In the genomic region with DNA sequence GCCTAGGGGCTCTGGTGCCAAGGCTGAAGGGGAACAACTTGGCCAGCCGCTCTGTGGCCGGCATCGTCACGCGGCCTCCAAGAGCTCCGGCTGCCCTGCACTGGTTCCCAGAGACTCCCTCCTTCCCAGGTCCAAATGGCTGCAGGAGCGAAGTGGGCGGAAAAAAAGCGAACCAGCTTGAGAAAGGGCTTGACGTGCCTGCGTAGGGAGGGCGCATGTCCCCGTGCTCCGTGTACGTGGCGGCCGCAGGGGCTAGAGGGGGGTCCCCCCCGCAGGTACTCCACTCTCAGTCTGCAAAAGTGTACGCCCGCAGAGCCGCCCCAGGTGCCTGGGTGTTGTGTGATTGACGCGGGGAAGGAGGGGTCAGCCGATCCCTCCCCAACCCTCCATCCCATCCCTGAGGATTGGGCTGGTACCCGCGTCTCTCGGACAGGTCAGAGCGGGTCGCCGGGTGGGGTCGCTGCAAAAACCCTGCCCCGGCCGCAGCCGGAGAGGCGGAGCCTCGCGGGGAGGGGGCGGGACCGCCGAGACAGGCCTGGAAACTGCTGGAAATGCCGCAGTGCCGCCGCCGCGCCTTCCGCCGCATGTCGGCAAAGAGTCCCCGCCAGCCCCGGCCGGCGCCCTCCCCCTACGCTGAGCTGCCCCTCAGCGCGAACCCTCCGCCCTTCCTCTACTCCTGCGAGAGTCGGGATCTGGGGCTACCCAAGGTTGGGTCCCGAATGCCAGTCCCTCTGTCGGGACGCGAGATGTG, we compare ENCODE assay signal across 8 cellular contexts. TPM values are rescaled to one million over a fixed set of nuclear protein-coding genes. Genes with fewer than 3 reads are reported as not detected.
A peak's percentile ranks its signal among the peaks of the same experiment; 100 is the strongest.
DNase-seq lines count a peak whose midpoint lies in the region; ATAC-seq and TF ChIP-seq lines count a peak whose summit lies in the region.

No MANE protein-coding gene starts in this region.

- peak overlapping the region; percentile 94 for H3K27ac ChIP-seq in PC-9

- H3K9me3 Mint-ChIP-seq in activated T-helper 17 cell treated with anti-CD3 and anti-CD28 coated beads, Interleukin-2, amount 50 U/mL, for 72 hours, result no peaks in the 10 kb centered on the region
- no peaks in the 10 kb centered on the region for H3K9me3 Mint-ChIP-seq in nephron
- H3K9me3 Mint-ChIP-seq in stimulated activated naive CD8-positive, alpha-beta T cell treated with anti-CD3 and anti-CD28 coated beads, Interleukin-15, Interleukin-2, amounts not matched to agents 100 ng/mL and 50 ng/mL, for 24 hours, result no peaks in the 10 kb centered on the region

- no peaks in the 10 kb centered on the region for H3K27me3 Mint-ChIP-seq in activated T-helper 17 cell treated with anti-CD3 and anti-CD28 coated beads, Interleukin-2, amount 50 U/mL, for 72 hours
- peaks cover 10% of the 10 kb centered on the region for H3K27me3 Mint-ChIP-seq in nephron (ENCODE audit: low read depth)
- peaks cover 5% of the 10 kb centered on the region for H3K27me3 Mint-ChIP-seq in stimulated activated naive CD8-positive, alpha-beta T cell treated with anti-CD3 and anti-CD28 coated beads, Interleukin-15, Interleukin-2, amounts not matched to agents 100 ng/mL and 50 ng/mL, for 24 hours

- H2AFZ ChIP-seq in PC-9, result peak overlapping the region; percentile 93

- no peaks in the 10 kb centered on the region for H3K27me3 ChIP-seq in PC-9 (ENCODE audit: insufficient read depth, low read depth)

- DNase-seq in DMS114 treated with DMSO at 0.1 percent for 48 hours (lab: John Stamatoyannopoulos, UW; ENCODE audit: unreplicated experiment) (peak; percentile 78), HT1080 (ENCODE audit: low read depth) (peak; percentile 89), PC-9 (peak; percentile 64 to 92), fibroblast of peridontal ligament (ENCODE audit: extremely low read depth) (peak; percentile 75)

- H3K4me1 Mint-ChIP-seq in activated T-helper 17 cell treated with anti-CD3 and anti-CD28 coated beads, Interleukin-2, amount 50 U/mL, for 72 hours, result peaks cover 27% of the 10 kb centered on the region
- H3K4me1 Mint-ChIP-seq in nephron, result peaks cover 31% of the 10 kb centered on the region
- H3K4me1 Mint-ChIP-seq in stimulated activated naive CD8-positive, alpha-beta T cell treated with anti-CD3 and anti-CD28 coated beads, Interleukin-15, Interleukin-2, amounts not matched to agents 100 ng/mL and 50 ng/mL, for 24 hours (ENCODE audit: low read depth), result peaks cover 55% of the 10 kb centered on the region

- TSS peak; percentile 62 for BruUV-seq in PC-9 (replicated peaks; lab: Mats Ljungman, UMichigan)

- H3K36me3 ChIP-seq in PC-9 (ENCODE audit: low read depth), result peaks cover 35% of the 10 kb centered on the region

- H3K4me3 ChIP-seq in PC-9, result peak overlapping the region; percentile 98

- H3K27ac Mint-ChIP-seq in activated T-helper 17 cell treated with anti-CD3 and anti-CD28 coated beads, Interleukin-2, amount 50 U/mL, for 72 hours, result peak overlapping the region; percentile 99
- peak overlapping the region; percentile 96 to 99 (median 98) for H3K27ac Mint-ChIP-seq in nephron
- peak overlapping the region; percentile 100 for H3K27ac Mint-ChIP-seq in stimulated activated naive CD8-positive, alpha-beta T cell treated with anti-CD3 and anti-CD28 coated beads, Interleukin-15, Interleukin-2, amounts not matched to agents 100 ng/mL and 50 ng/mL, for 24 hours

- H3F3A ChIP-seq in PC-9 (ENCODE audit: insufficient read depth, low read depth), result peaks cover 45% of the 10 kb centered on the region

- intact Hi-C loops in PC-9 (cut with micrococcal nuclease; ENCODE audit: unreplicated experiment), result loop anchor here (1.0 to 5.0 kb wide), 3 partner anchors 9 to 129 kb away; no protein-coding TSS in a partner anchor

- POLR2A ChIA-PET in PC-9 (lab: Charles Lee; ENCODE audit: unreplicated experiment), result interaction anchor here (0.5 to 1.2 kb wide), 7 partner anchors 8 to 810 kb away, joined by 4 to 17 read pairs (median 8); a partner anchor contains a TSS

- peaks cover 40% of the 10 kb centered on the region for H4K20me1 ChIP-seq in PC-9 (ENCODE audit: insufficient read depth)

- H3K4me2 ChIP-seq in PC-9, result peak overlapping the region; percentile 97

- ATAC-seq in GM21367 (IDR thresholded peaks at IDR 0.05; ENCODE audit: unreplicated experiment), result peak; percentile 38
- peak; percentile 61 for ATAC-seq in activated T-helper 17 cell treated with anti-CD3 and anti-CD28 coated beads, Interleukin-2, amount 50 U/mL, for 72 hours (replicated peaks)

- H3K9me2 ChIP-seq in PC-9 (ENCODE audit: insufficient read depth), result no peaks in the 10 kb centered on the region

- H3K9me3 ChIP-seq in PC-9 (ENCODE audit: insufficient read depth, low read depth), result no peaks in the 10 kb centered on the region

- H3K36me3 Mint-ChIP-seq in activated T-helper 17 cell treated with anti-CD3 and anti-CD28 coated beads, Interleukin-2, amount 50 U/mL, for 72 hours (ENCODE audit: low read depth), result peaks cover 48% of the 10 kb centered on the region
- H3K36me3 Mint-ChIP-seq in nephron (ENCODE audit: low read depth), result peaks cover 33% of the 10 kb centered on the region
- H3K36me3 Mint-ChIP-seq in stimulated activated naive CD8-positive, alpha-beta T cell treated with anti-CD3 and anti-CD28 coated beads, Interleukin-15, Interleukin-2, amounts not matched to agents 100 ng/mL and 50 ng/mL, for 24 hours (ENCODE audit: low read depth), result peaks cover 45% of the 10 kb centered on the region

- CTCF ChIA-PET in PC-9 (lab: Charles Lee), result interaction anchor here (0.6 to 0.8 kb wide), 2 partner anchors 9 to 24 kb away, joined by 3 to 23 read pairs; no protein-coding TSS in a partner anchor

- H3K4me3 Mint-ChIP-seq in activated T-helper 17 cell treated with anti-CD3 and anti-CD28 coated beads, Interleukin-2, amount 50 U/mL, for 72 hours, result peak overlapping the region; percentile 87
- H3K4me3 Mint-ChIP-seq in nephron, result peak overlapping the region; percentile 98 to 100 (median 99)
- peak overlapping the region; percentile 96 for H3K4me3 Mint-ChIP-seq in stimulated activated naive CD8-positive, alpha-beta T cell treated with anti-CD3 and anti-CD28 coated beads, Interleukin-15, Interleukin-2, amounts not matched to agents 100 ng/mL and 50 ng/mL, for 24 hours

- TF ChIP-seq CTCF in PC-9 (conservative IDR thresholded peaks at IDR 0.05), result 0 out of 2 replicates have a peak, but pooled peaks have one; percentile 37
- TF ChIP-seq CTCF in nephron (IDR thresholded peaks at IDR 0.05; ENCODE audit: unreplicated experiment in 3 of 3), result peak in 1 of 3 experiments; percentile 37

- peaks cover 42% of the 10 kb centered on the region for H3K79me2 ChIP-seq in PC-9 (ENCODE audit: low read depth)

- peaks cover 28% of the 10 kb centered on the region for H3K4me1 ChIP-seq in PC-9 (replicated peaks; ENCODE audit: insufficient read depth)

RNA-seq across cellular contexts. Expression of a gene that starts 0.8 kb away (rescaled TPM):
- 1,711 and 1,925 TPM in 2 replicates for total RNA-seq in HT1080 (2014; rRNA removed; shearing (Covaris generic))
- polyA plus RNA-seq in HT1080 (2015; cell fraction: cytosol; rRNA removed), result 1,157 and 1,362 TPM in 2 replicates
- 2,491 and 2,674 TPM in 2 replicates for polyA plus RNA-seq in HT1080 (2015; cell fraction: nucleus; rRNA removed)
- total RNA-seq in PC-9 (2021), result 895 and 1,136 TPM in 2 replicates
- 1,000 to 10,000 TPM; 1,019 to 1,822 TPM for total RNA-seq in activated T-helper 17 cell treated with anti-CD3 and anti-CD28 coated beads, Interleukin-2, amount 50 U/mL, for 72 hours

RNA-seq across cellular contexts. Expression of a gene that starts 11.2 kb away (rescaled TPM):
- total RNA-seq in HT1080 (2014; rRNA removed; shearing (Covaris generic)), result 123 and 127 TPM in 2 replicates
- 122 and 140 TPM in 2 replicates for polyA plus RNA-seq in HT1080 (2015; cell fraction: cytosol; rRNA removed)
- polyA plus RNA-seq in HT1080 (2015; cell fraction: nucleus; rRNA removed), result 89.5 and 94.0 TPM in 2 replicates
- total RNA-seq in PC-9 (2021), result 57.6 and 59.7 TPM in 2 replicates
- total RNA-seq in activated T-helper 17 cell treated with anti-CD3 and anti-CD28 coated beads, Interleukin-2, amount 50 U/mL, for 72 hours, result 10 to 100 TPM; 16.5 to 22.3 TPM

RNA-seq across cellular contexts. Expression of a gene that starts 19.3 kb away (rescaled TPM):
- total RNA-seq in HT1080 (2014; rRNA removed; shearing (Covaris generic)), result 11.4 and 12.5 TPM in 2 replicates
- 7.2 and 8.5 TPM in 2 replicates for polyA plus RNA-seq in HT1080 (2015; cell fraction: cytosol; rRNA removed)
- polyA plus RNA-seq in HT1080 (2015; cell fraction: nucleus; rRNA removed), result 4.8 and 5.2 TPM in 2 replicates
- 7.6 and 10.2 TPM in 2 replicates for total RNA-seq in PC-9 (2021)
- 10 to 100 TPM; 20.5 to 26.9 TPM for total RNA-seq in activated T-helper 17 cell treated with anti-CD3 and anti-CD28 coated beads, Interleukin-2, amount 50 U/mL, for 72 hours

RNA-seq across cellular contexts. Expression of a gene that starts 22.7 kb away (rescaled TPM):
- 55.2 and 78.8 TPM in 2 replicates for total RNA-seq in HT1080 (2014; rRNA removed; shearing (Covaris generic))
- polyA plus RNA-seq in HT1080 (2015; cell fraction: cytosol; rRNA removed), result 53.9 and 62.8 TPM in 2 replicates
- polyA plus RNA-seq in HT1080 (2015; cell fraction: nucleus; rRNA removed), result 128 and 144 TPM in 2 replicates
- total RNA-seq in PC-9 (2021), result 45.3 and 46.9 TPM in 2 replicates
- 10 to 100 TPM; 40.8 to 80.8 TPM for total RNA-seq in activated T-helper 17 cell treated with anti-CD3 and anti-CD28 coated beads, Interleukin-2, amount 50 U/mL, for 72 hours

RNA-seq across cellular contexts. Expression of a gene that starts 24.2 kb away (rescaled TPM):
- not detected in 2 replicates for total RNA-seq in HT1080 (2014; rRNA removed; shearing (Covaris generic))
- not detected in 2 replicates for polyA plus RNA-seq in HT1080 (2015; cell fraction: cytosol; rRNA removed)
- polyA plus RNA-seq in HT1080 (2015; cell fraction: nucleus; rRNA removed), result not detected in 2 replicates
- total RNA-seq in PC-9 (2021), result not detected in 2 replicates
- total RNA-seq in activated T-helper 17 cell treated with anti-CD3 and anti-CD28 coated beads, Interleukin-2, amount 50 U/mL, for 72 hours, result under 1 TPM; 0.05 to 0.19 TPM

Comparison
In these comparisons a context has a peak if more than half of its experiments do, and no peak if none do; other contexts are left out.
1. Peak in every context shown above with its lines: DNase-seq, ATAC-seq, H3K4me3 ChIP-seq and H3K27ac ChIP-seq.